In genomic region chr12:94092516-94093241, GRCh38 we compare ENCODE assay signal across 16 cellular contexts. TPM values are rescaled to one million over a fixed set of nuclear protein-coding genes. Genes with fewer than 3 reads are reported as not detected.
DNase-seq lines count a peak whose midpoint lies in the region; ATAC-seq and TF ChIP-seq lines count a peak whose summit lies in the region.
"Had no signal": no experiment of that assay in that cellular context is flagged by ENCODE, and none has a peak within 500 bp of the region (broad histone marks: within the 10 kb centered on the region; RNA-seq: fewer than 3 reads in every experiment).

No MANE protein-coding gene starts in this region.

- H3K4me3 ChIP-seq in AG10803 (ENCODE audit: low read length) = no peak overlapping the region
- no peak overlapping the region for H3K4me3 ChIP-seq in Peyer's patch
- H3K4me3 ChIP-seq: heart right ventricle had no signal

- intact Hi-C loops in posterior cingulate gyrus (cut with DNase I) = no loop called here

- H3K4me1 ChIP-seq in Peyer's patch = no peaks in the 10 kb centered on the region
- H3K4me1 ChIP-seq: heart right ventricle had no signal

- TF ChIP-seq CTCF in AG10803 (conservative IDR thresholded peaks at IDR 0.05; ENCODE audit: low read length) (no peak), RWPE1 (conservative IDR thresholded peaks at IDR 0.05; ENCODE audit: low read depth) (no peak), Peyer's patch (IDR thresholded peaks at IDR 0.05) (no peak)

- POLR2A ChIA-PET in RWPE1 (lab: Yijun Ruan, JAX; ENCODE audit: low non-redundant PET) = no interaction called here

- H3K27me3 ChIP-seq in Peyer's patch = no peaks in the 10 kb centered on the region
- H3K27me3 ChIP-seq: heart right ventricle had no signal

- DNase-seq in AG10803 (ENCODE audit: low read depth) = peak; percentile 73
- DNase-seq in RWPE1 (ENCODE audit: low spot score) = peak; percentile 33
- DNase-seq in fibroblast of gingiva (ENCODE audit: low read depth) = peak; percentile 79
- DNase-seq in renal cortical epithelial cell (ENCODE audit: low read depth) = peak; percentile 55
- DNase-seq in Peyer's patch = no peak
- no peak for DNase-seq in posterior cingulate gyrus
- DNase-seq: activated gamma-delta T cell treated with Interleukin-2 at 50 U/mL for 16 hours; caudate nucleus; heart right ventricle; kidney glomerular epithelial cell; NCI-H1105; NCI-H2227 treated with DMSO at 0.1 percent for 48 hours; stimulated activated CD4-positive, alpha-beta T cell treated with anti-CD3 and anti-CD28 coated beads, Interleukin-2, amount 100 ng/mL, for 24 hours had no signal

- TF ChIP-seq POLR2A in Peyer's patch (IDR thresholded peaks at IDR 0.05) = no peak

- H3K9me3 ChIP-seq in Peyer's patch = no peaks in the 10 kb centered on the region

- ATAC-seq in HG03354 (IDR thresholded peaks at IDR 0.05; ENCODE audit: poor library complexity, severe bottlenecking, unreplicated experiment) (no peak), GM18498 (IDR thresholded peaks at IDR 0.05; ENCODE audit: unreplicated experiment) (no peak)
- ATAC-seq: WTC11 had no signal

- CTCF ChIA-PET in RWPE1 (lab: Yijun Ruan, JAX) = interaction anchor here (1.2 kb wide), 1 partner anchor 8 kb away, joined by 3 read pairs; no protein-coding TSS in a partner anchor

- H3K36me3 ChIP-seq in Peyer's patch = no peaks in the 10 kb centered on the region
- H3K36me3 ChIP-seq: heart right ventricle had no signal

- H3K27ac ChIP-seq in RWPE1 (peak overlapping the region; percentile 76), Peyer's patch (no peak overlapping the region)
- H3K27ac ChIP-seq: heart right ventricle had no signal

RNA-seq across cellular contexts. Expression of gene PLXNC1, which starts 55.7 kb away (rescaled TPM):
- 2.7 and 3.1 TPM in 2 replicates for total RNA-seq in renal cortical epithelial cell
- total RNA-seq in Peyer's patch = 10 to 100 TPM in 1 of 4 donors, 1 to 10 TPM in 2, under 1 TPM in 1; 0.88 to 21.5 (median 5.1) TPM

Comparison
In these comparisons a context has a peak if more than half of its experiments do, and no peak if none do; other contexts are left out.
1. DNase-seq: peak in AG10803 (single experiment), RWPE1 (single experiment), fibroblast of gingiva (single experiment) and renal cortical epithelial cell (single experiment); none in Peyer's patch (0 of 3) and posterior cingulate gyrus (0 of 10).